1 cellular context compared by ENCODE assay signal in genomic region chr22:47123006-47123826, GRCh38.
TF ChIP-seq lines count a peak whose summit lies in the region.

No MANE protein-coding gene starts in this region.

TF ChIP-seq in GM23338, 12 proteins besides CTCF, POLR2A, EP300 and RAD21 (continued from another document):
- TF ChIP-seq ETS1 (IDR thresholded peaks at IDR 0.05) (no peak), ZNF331 (CRISPR knock-in tag; IDR thresholded peaks at IDR 0.05; ENCODE audit: low read depth) (no peak), NANOG (IDR thresholded peaks at IDR 0.05; ENCODE audit: borderline replicate concordance) (no peak), ZNF462 (CRISPR knock-in tag; IDR thresholded peaks at IDR 0.05) (no peak), POLR2AphosphoS5 (IDR thresholded peaks at IDR 0.05; ENCODE audit: low read depth) (no peak), REST (IDR thresholded peaks at IDR 0.05; ENCODE audit: unreplicated experiment) (no peak), JUNB (IDR thresholded peaks at IDR 0.05; ENCODE audit: unreplicated experiment) (no peak), STAT1 (IDR thresholded peaks at IDR 0.05; ENCODE audit: unreplicated experiment) (no peak), ZNF114 (CRISPR knock-in tag; IDR thresholded peaks at IDR 0.05) (no peak), EZH2phosphoT487 (IDR thresholded peaks at IDR 0.05; ENCODE audit: unreplicated experiment) (no peak)
TF ChIP-seq in GM23338: peak in this region for 0.
